ENCODE assay signal across 8 cellular contexts in genomic region chr1:27643626-27644368, GRCh38. TPM values are rescaled to one million over a fixed set of nuclear protein-coding genes. Genes with fewer than 3 reads are reported as not detected.
A peak's percentile ranks its signal among the peaks of the same experiment; 100 is the strongest.
DNase-seq lines count a peak whose midpoint lies in the region; ATAC-seq and TF ChIP-seq lines count a peak whose summit lies in the region.

No MANE protein-coding gene starts in this region.

- H3K4me1 ChIP-seq in adrenal gland (replicated peaks in 1 of 2) = peaks cover 0 to 6% of the 10 kb centered on the region in 2 donors

- peaks cover 20% of the 10 kb centered on the region for H3K4me1 Mint-ChIP-seq in T-helper 17 cell

- H3K4me3 ChIP-seq in adrenal gland = no peak overlapping the region

- H3K27me3 Mint-ChIP-seq in T-helper 17 cell = no peaks in the 10 kb centered on the region

- no peak overlapping the region for H3K4me3 Mint-ChIP-seq in T-helper 17 cell

- peak overlapping the region; percentile 16 for H3K27ac Mint-ChIP-seq in T-helper 17 cell

- H3K27ac ChIP-seq in adrenal gland = no peak overlapping the region

- ATAC-seq in HG03280 (IDR thresholded peaks at IDR 0.05; ENCODE audit: unreplicated experiment) (peak; percentile 72), T-helper 17 cell (peak; percentile 99)

- intact Hi-C loops in adrenal gland (cut with DNase I) = no loop called here

- H3K36me3 ChIP-seq in adrenal gland (replicated peaks in 1 of 2) = no peaks in the 10 kb centered on the region

- DNase-seq in EL = peak; percentile 64
- DNase-seq in T-helper 17 cell = peak; percentile 49 to 68 (median 55)
- peak in 6 of 7 donors; percentile 59 to 81 (median 75) for DNase-seq in adrenal gland
- DNase-seq in iPS-NIHi7 (ENCODE audit: extremely low spot score) = peak; percentile 76
- DNase-seq in stimulated activated CD4-positive, alpha-beta T cell treated with anti-CD3 and anti-CD28 coated beads, Interleukin-4, amount 100 ng/mL, for 4 hours = peak; percentile 56 to 64
- DNase-seq in middle frontal gyrus (ENCODE audit: extremely low spot score, low spot score) = no peak
- no peak for DNase-seq in NCI-H2081 treated with DMSO at 0.1 percent for 48 hours (lab: John Stamatoyannopoulos, UW)

- peak; percentile 74 to 82 (median 79) for TF ChIP-seq CTCF in adrenal gland (IDR thresholded peaks at IDR 0.05)

- no peaks in the 10 kb centered on the region for H3K36me3 Mint-ChIP-seq in T-helper 17 cell (ENCODE audit: low read depth)

- no peaks in the 10 kb centered on the region for H3K9me3 ChIP-seq in T-helper 17 cell (ENCODE audit: control insufficient read depth, low read length, poor library complexity, severe bottlenecking)
- no peaks in the 10 kb centered on the region for H3K9me3 ChIP-seq in adrenal gland (replicated peaks in 1 of 3)

- 21 to 33% (median 26%) methylated on average over 6 to 12 of the region's 12 CpGs for WGBS in adrenal gland, 4 donors

- no peak for TF ChIP-seq POLR2A in adrenal gland (IDR thresholded peaks at IDR 0.05)

- no peaks in the 10 kb centered on the region for H3K27me3 ChIP-seq in adrenal gland

RNA-seq across cellular contexts. Expression of gene FGR, which starts 8.8 kb away (rescaled TPM):
- total RNA-seq in T-helper 17 cell (10 to 100 TPM in 1 of 2 donors, 1 to 10 TPM in 1; 3.3 to 12.6 TPM), adrenal gland (10 to 100 TPM in 4 of 8 donors, 1 to 10 TPM in 4; 4.7 to 16.0 (median 10.4) TPM)
- 10 to 100 TPM in 2 of 3 donors, 1 to 10 TPM in 1; 6.0 to 51.9 (median 11.3) TPM for polyA plus RNA-seq in adrenal gland

RNA-seq across cellular contexts. Expression of gene IFI6, which starts 28.2 kb away (rescaled TPM):
- total RNA-seq in T-helper 17 cell (10 to 100 TPM; 25.7 to 26.4 TPM), adrenal gland (100 to 1,000 TPM in 5 of 8 donors, 10 to 100 TPM in 3; 67.6 to 379 (median 175) TPM)
- polyA plus RNA-seq in adrenal gland = 100 to 1,000 TPM; 213 to 611 (median 223) TPM

RNA-seq across cellular contexts. Expression of gene AHDC1, which starts 39.9 kb away (rescaled TPM):
- 10 to 100 TPM; 15.9 to 18.7 TPM for total RNA-seq in T-helper 17 cell
- 100 to 1,000 TPM in 1 of 8 donors, 10 to 100 TPM in 7; 43.9 to 111 (median 71.8) TPM for total RNA-seq in adrenal gland
- polyA plus RNA-seq in adrenal gland = 10 to 100 TPM; 10.4 to 98.5 (median 27.0) TPM

Comparison
In these comparisons a context has a peak if more than half of its experiments do, and no peak if none do; other contexts are left out.
1. DNase-seq: peak in EL (single experiment), T-helper 17 cell (3 of 3), adrenal gland (6 of 7), iPS-NIHi7 (single experiment) and stimulated activated CD4-positive, alpha-beta T cell treated with anti-CD3 and anti-CD28 coated beads, Interleukin-4, amount 100 ng/mL, for 4 hours (2 of 2); none in middle frontal gyrus (single experiment) and NCI-H2081 treated with DMSO at 0.1 percent for 48 hours (single experiment).